21 cellular contexts compared by ENCODE assay signal in genomic region chr2:112141623-112142001, GRCh38. TPM values are rescaled to one million over a fixed set of nuclear protein-coding genes. Genes with fewer than 3 reads are reported as not detected.
DNase-seq lines count a peak whose midpoint lies in the region; TF ChIP-seq lines count a peak whose summit lies in the region.
"Had no signal": no experiment of that assay in that cellular context is flagged by ENCODE, and none has a peak within 500 bp of the region (broad histone marks: within the 10 kb centered on the region; RNA-seq: fewer than 3 reads in every experiment).

No MANE protein-coding gene starts in this region.

- H3K9me3 ChIP-seq in neural progenitor cell (ENCODE audit: low read depth), result no peaks in the 10 kb centered on the region
- H3K9me3 ChIP-seq: thoracic aorta had no signal

- H3K4me1 Mint-ChIP-seq in nephron (peaks cover under 1% of the 10 kb centered on the region), neural progenitor cell (peaks cover 17% of the 10 kb centered on the region)

- peaks cover 4% of the 10 kb centered on the region for H3K36me3 ChIP-seq in neural progenitor cell
- H3K36me3 ChIP-seq: thoracic aorta had no signal

- DNase-seq in COR-L47 (lab: John Stamatoyannopoulos, UW) (peak; percentile 40), NCI-H128 (lab: John Stamatoyannopoulos, UW; ENCODE audit: unreplicated experiment) (peak; percentile 17), NCI-H345 treated with DMSO at 0.1 percent for 48 hours (lab: John Stamatoyannopoulos, UW; ENCODE audit: unreplicated experiment) (peak; percentile 64), pons (ENCODE audit: low spot score) (no peak), islet precursor cell (no peak), neural progenitor cell (ENCODE audit: low spot score) (no peak)
- DNase-seq: activated B cell treated with CpG ODN at 0.5 μM for 24 hours; CD4-positive, alpha-beta memory T cell; effector memory CD8-positive, alpha-beta T cell; EL; HCEC 1CT; mesendoderm; NCI-H2171 treated with DMSO at 0.1 percent for 48 hours had no signal

- peak overlapping the region; percentile 20 to 61 (median 48) for H3K4me3 Mint-ChIP-seq in nephron
- H3K4me3 Mint-ChIP-seq in neural progenitor cell, result no peak overlapping the region
- H3K4me3 Mint-ChIP-seq: activated B cell treated with CpG ODN at 0.5 μM for 24 hours; activated naive CD8-positive, alpha-beta T cell; activated T-helper 1 cell treated with anti-CD3 and anti-CD28 coated beads, Interleukin-12 subunit alpha, Interleukin-12 subunit beta, Interleukin-2, Interleukin-4 antibody, amounts not matched to agents 30 ng/mL and 10 ng/mL and 1 ng/mL, durations not matched to agents 14 hours and 24 hours and 36 hours; effector memory CD8-positive, alpha-beta T cell; stimulated activated memory B cell treated with anti-CD40 and anti-IgM and Interleukin-4, amounts not matched to agents 10 μg/mL and 1 μg/mL and 100 μg/mL, for 72 hours had no signal

- no peak overlapping the region for H3K27ac ChIP-seq in neural progenitor cell
- H3K27ac ChIP-seq: KMS-11, parathyroid adenoma, thoracic aorta had no signal

- H3K36me3 Mint-ChIP-seq in nephron (ENCODE audit: low read depth) (no peaks in the 10 kb centered on the region), neural progenitor cell (peaks cover 28% of the 10 kb centered on the region)
- H3K36me3 Mint-ChIP-seq: activated naive CD8-positive, alpha-beta T cell had no signal

- no peak overlapping the region for H3K4me2 ChIP-seq in neural progenitor cell
- H3K4me2 ChIP-seq: KMS-11 had no signal

- peaks cover 18% of the 10 kb centered on the region for H3F3A ChIP-seq in neural progenitor cell (ENCODE audit: low read depth)

- H3K9me3 Mint-ChIP-seq in nephron (no peaks in the 10 kb centered on the region), neural progenitor cell (no peaks in the 10 kb centered on the region)
- H3K9me3 Mint-ChIP-seq: activated B cell treated with CpG ODN at 0.5 μM for 24 hours; activated T-helper 1 cell treated with anti-CD3 and anti-CD28 coated beads, Interleukin-12 subunit alpha, Interleukin-12 subunit beta, Interleukin-2, Interleukin-4 antibody, amounts not matched to agents 30 ng/mL and 10 ng/mL and 1 ng/mL, durations not matched to agents 14 hours and 24 hours and 36 hours; effector memory CD8-positive, alpha-beta T cell; naive thymus-derived CD4-positive, alpha-beta T cell; stimulated activated memory B cell treated with anti-CD40 and anti-IgM and Interleukin-4, amounts not matched to agents 10 μg/mL and 1 μg/mL and 100 μg/mL, for 72 hours had no signal

- no peak overlapping the region for H3K9ac ChIP-seq in neural progenitor cell
- H3K9ac ChIP-seq: KMS-11, parathyroid adenoma had no signal

- peaks cover 15% of the 10 kb centered on the region for H3K4me1 ChIP-seq in neural progenitor cell
- H3K4me1 ChIP-seq: parathyroid adenoma had no signal

- TF ChIP-seq CTCF in nephron (IDR thresholded peaks at IDR 0.05; ENCODE audit: unreplicated experiment in 3 of 3) (no peak), neural progenitor cell (IDR thresholded peaks at IDR 0.05) (no peak)

- peaks cover 22% of the 10 kb centered on the region for H4K20me1 ChIP-seq in neural progenitor cell (ENCODE audit: low read depth)

- peaks cover 31% of the 10 kb centered on the region for H3K27me3 ChIP-seq in neural progenitor cell

- no peak overlapping the region for H3K27ac Mint-ChIP-seq in nephron
- H3K27ac Mint-ChIP-seq in neural progenitor cell, result no peak overlapping the region
- H3K27ac Mint-ChIP-seq: activated B cell treated with CpG ODN at 0.5 μM for 24 hours; activated naive CD8-positive, alpha-beta T cell; activated T-helper 1 cell treated with anti-CD3 and anti-CD28 coated beads, Interleukin-12 subunit alpha, Interleukin-12 subunit beta, Interleukin-2, Interleukin-4 antibody, amounts not matched to agents 30 ng/mL and 10 ng/mL and 1 ng/mL, durations not matched to agents 14 hours and 24 hours and 36 hours; effector memory CD8-positive, alpha-beta T cell; stimulated activated memory B cell treated with anti-CD40 and anti-IgM and Interleukin-4, amounts not matched to agents 10 μg/mL and 1 μg/mL and 100 μg/mL, for 72 hours had no signal

- no peak overlapping the region for H3K4me3 ChIP-seq in neural progenitor cell
- H3K4me3 ChIP-seq: thoracic aorta had no signal

- H3K79me2 ChIP-seq in neural progenitor cell (ENCODE audit: low read depth), result peaks cover 29% of the 10 kb centered on the region
- H3K79me2 ChIP-seq: parathyroid adenoma had no signal

- no peak overlapping the region for H2AFZ ChIP-seq in neural progenitor cell (replicated peaks)
- H2AFZ ChIP-seq: parathyroid adenoma had no signal

- peaks cover 39% of the 10 kb centered on the region for H3K27me3 Mint-ChIP-seq in nephron (ENCODE audit: low read depth)
- peaks cover 4% of the 10 kb centered on the region for H3K27me3 Mint-ChIP-seq in neural progenitor cell (ENCODE audit: insufficient read depth, low read depth)

RNA-seq across cellular contexts. Expression of gene FBLN7, which starts 3.4 kb away (rescaled TPM):
- total RNA-seq in neural progenitor cell (ENCODE audit: low replicate concordance), result 7.8 and 18.4 TPM in 2 replicates

Comparison
In these comparisons a context has a peak if more than half of its experiments do, and no peak if none do; other contexts are left out.
1. DNase-seq: peak in COR-L47 (single experiment), NCI-H128 (single experiment) and NCI-H345 treated with DMSO at 0.1 percent for 48 hours (single experiment); none in pons (single experiment), islet precursor cell (single experiment) and neural progenitor cell (single experiment).